Comparison of ENCODE assay signal across 1 cellular context in genomic region chr11:11961399-11962028, GRCh38.
TF ChIP-seq lines count a peak whose summit lies in the region.

No MANE protein-coding gene starts in this region.

TF ChIP-seq in GM23338, 12 proteins besides CTCF, POLR2A, EP300 and RAD21 (continued from another document):
- TF ChIP-seq ZNF462 (CRISPR knock-in tag; IDR thresholded peaks at IDR 0.05) (no peak), JUNB (IDR thresholded peaks at IDR 0.05; ENCODE audit: unreplicated experiment) (no peak), ZNF114 (CRISPR knock-in tag; IDR thresholded peaks at IDR 0.05) (no peak), REST (IDR thresholded peaks at IDR 0.05; ENCODE audit: unreplicated experiment) (no peak), ETS1 (IDR thresholded peaks at IDR 0.05) (no peak)
TF ChIP-seq in GM23338: peak in this region for 0.
